Comparison of ENCODE assay signal across 14 cellular contexts in genomic region chr11:36295926-36296325, GRCh38. TPM values are rescaled to one million over a fixed set of nuclear protein-coding genes. Genes with fewer than 3 reads are reported as not detected.
A peak's percentile ranks its signal among the peaks of the same experiment; 100 is the strongest.
DNase-seq lines count a peak whose midpoint lies in the region; ATAC-seq and TF ChIP-seq lines count a peak whose summit lies in the region.
"Had no signal": no experiment of that assay in that cellular context is flagged by ENCODE, and none has a peak within 500 bp of the region (broad histone marks: within the 10 kb centered on the region; RNA-seq: fewer than 3 reads in every experiment).

Gene PRR5L (plus strand): TSS chr11:36296288. CDS start chr11:36401122, 104,834 bp downstream.

- no peak within 1 kb of the TSS for H3K4ac ChIP-seq in trophoblast cell (ENCODE audit: low read depth, low read length)

- H3K79me2 ChIP-seq in GM23338 (replicated peaks; ENCODE audit: insufficient read depth) (no peaks in the 10 kb centered on the region), trophoblast cell (ENCODE audit: control insufficient read depth, insufficient read depth, low read length, poor library complexity) (no peaks in the 10 kb centered on the region)

- no peak within 1 kb of the TSS for H3K23ac ChIP-seq in trophoblast cell (ENCODE audit: low read length)

- H4K20me1 ChIP-seq in GM23338 (replicated peaks; ENCODE audit: insufficient read depth), result no peaks in the 10 kb centered on the region

- H3K9me2 ChIP-seq in GM23338 (ENCODE audit: insufficient read depth), result no peaks in the 10 kb centered on the region

- H2AFZ ChIP-seq in GM23338, result no peak within 1 kb of the TSS
- H2AFZ ChIP-seq in trophoblast cell (ENCODE audit: insufficient read depth, low read length, poor library complexity), result no peak within 1 kb of the TSS

- no peak within 1 kb of the TSS for H3K27ac ChIP-seq in GM23338 (ENCODE audit: low read depth)
- H3K27ac ChIP-seq in layer of hippocampus (ENCODE audit: low read depth, low read length), result peak within 1 kb of the TSS; percentile 95
- H3K27ac ChIP-seq in skeletal muscle tissue (ENCODE audit: low read depth, low read length), result no peak within 1 kb of the TSS
- no peak within 1 kb of the TSS for H3K27ac ChIP-seq in trophoblast cell (ENCODE audit: low read depth, low read length)
- H3K27ac ChIP-seq: esophagus muscularis mucosa, tibial artery had no signal

- H4K91ac ChIP-seq in trophoblast cell (ENCODE audit: low read depth, low read length), result no peak within 1 kb of the TSS

- H3K27me3 ChIP-seq in GM23338 (ENCODE audit: insufficient read depth) (peaks cover 4% of the 10 kb centered on the region; the same call in 1 of the 2 replicates), layer of hippocampus (ENCODE audit: control insufficient read depth, insufficient read depth, low read length) (no peaks in the 10 kb centered on the region), skeletal muscle tissue (ENCODE audit: control insufficient read depth in 3 of 3, insufficient read depth in 3 of 3, low read length in 3 of 3) (no peaks in the 10 kb centered on the region), trophoblast cell (ENCODE audit: insufficient read depth, low read length) (no peaks in the 10 kb centered on the region)
- H3K27me3 ChIP-seq: esophagus muscularis mucosa, tibial artery had no signal

- H3K36me3 Mint-ChIP-seq in GM23338 (ENCODE audit: low read depth), result no peaks in the 10 kb centered on the region
- H3K36me3 Mint-ChIP-seq: CD8-positive, alpha-beta T cell; IgD-negative memory B cell had no signal

- H3K79me1 ChIP-seq in trophoblast cell (ENCODE audit: low read length), result no peaks in the 10 kb centered on the region

- peaks cover 4% of the 10 kb centered on the region; the same call in 1 of the 3 replicates for H3K9me3 Mint-ChIP-seq in GM23338
- H3K9me3 Mint-ChIP-seq: CD8-positive, alpha-beta T cell; IgD-negative memory B cell had no signal

- H3F3A ChIP-seq in GM23338 (replicated peaks; ENCODE audit: low read depth), result no peaks in the 10 kb centered on the region

- no CpG with 5 or more reads among the region's 3 CpGs for WGBS in trophoblast cell (ENCODE audit: extremely low coverage, insufficient coverage, insufficient read length)

- H3K14ac ChIP-seq in trophoblast cell (ENCODE audit: low read length), result no peak within 1 kb of the TSS

- H2BK12ac ChIP-seq in trophoblast cell (ENCODE audit: low read length), result no peak within 1 kb of the TSS

- H3K4me3 ChIP-seq in GM23338, result no peak within 1 kb of the TSS
- no peak within 1 kb of the TSS for H3K4me3 ChIP-seq in skeletal muscle tissue (ENCODE audit: low read length in 3 of 3)
- no peak within 1 kb of the TSS for H3K4me3 ChIP-seq in trophoblast cell (ENCODE audit: low read depth, low read length)
- H3K4me3 ChIP-seq: esophagus muscularis mucosa, tibial artery had no signal

- no peak within 1 kb of the TSS for H3K4me2 ChIP-seq in GM23338
- H3K4me2 ChIP-seq in trophoblast cell (ENCODE audit: low read length), result no peak within 1 kb of the TSS

- H3K4me3 Mint-ChIP-seq in GM23338, result no peak within 1 kb of the TSS
- H3K4me3 Mint-ChIP-seq: CD8-positive, alpha-beta T cell; IgD-negative memory B cell had no signal

- H3K27me3 Mint-ChIP-seq in GM23338 (ENCODE audit: insufficient read depth, low read depth, poor library complexity), result peaks cover 13% of the 10 kb centered on the region

- no peak for TF ChIP-seq CTCF in GM23338 (conservative IDR thresholded peaks at IDR 0.05; ENCODE audit: low read depth in 2 of 2)

- no peak for DNase-seq in GM23338 (ENCODE audit: low spot score)
- DNase-seq in amygdala (lab: John Stamatoyannopoulos, UW), result peak in 47 of 56 donors; percentile 15 to 87 (median 58)
- no peak for DNase-seq in SKM-1 treated with dmso at 0.1 percent for 144 hours (lab: John Stamatoyannopoulos, UW; ENCODE audit: unreplicated experiment)
- DNase-seq in T1000 (lab: John Stamatoyannopoulos, UW), result no peak
- DNase-seq in trophoblast cell, result no peak
- DNase-seq: HCEC 1CT, NCI-H2081, tibial artery had no signal

- H3K18ac ChIP-seq in trophoblast cell (ENCODE audit: low read length), result no peak within 1 kb of the TSS

- no peaks in the 10 kb centered on the region for H3K36me3 ChIP-seq in GM23338 (ENCODE audit: insufficient read depth)
- no peaks in the 10 kb centered on the region for H3K36me3 ChIP-seq in skeletal muscle tissue (ENCODE audit: control insufficient read depth in 3 of 3, insufficient read depth in 3 of 3, low read length in 3 of 3)
- no peaks in the 10 kb centered on the region for H3K36me3 ChIP-seq in trophoblast cell (ENCODE audit: control insufficient read depth in 1 of 2, insufficient read depth in 2 of 2, low read length in 2 of 2)
- H3K36me3 ChIP-seq: esophagus muscularis mucosa, tibial artery had no signal

- H4K8ac ChIP-seq in trophoblast cell (ENCODE audit: low read depth, low read length), result no peak within 1 kb of the TSS

- H3K4me1 ChIP-seq in GM23338 (ENCODE audit: insufficient read depth), result no peaks in the 10 kb centered on the region
- H3K4me1 ChIP-seq in skeletal muscle tissue (ENCODE audit: control insufficient read depth in 3 of 3, insufficient read depth in 3 of 3, low read length in 3 of 3), result peaks cover 0 to 5% (median 4%) of the 10 kb centered on the region in 3 donors
- no peaks in the 10 kb centered on the region for H3K4me1 ChIP-seq in trophoblast cell (ENCODE audit: control insufficient read depth in 1 of 2, insufficient read depth in 2 of 2, low read length in 2 of 2)
- H3K4me1 ChIP-seq: tibial artery had no signal

- no peak within 1 kb of the TSS for H3K27ac Mint-ChIP-seq in GM23338
- H3K27ac Mint-ChIP-seq: CD8-positive, alpha-beta T cell had no signal

- ATAC-seq in GM23338 (peak; percentile 31; the same call in 1 of the 3 replicates), GM21825 (IDR thresholded peaks at IDR 0.05; ENCODE audit: unreplicated experiment) (no peak)
- ATAC-seq: CD8-positive, alpha-beta T cell had no signal

- H4K12ac ChIP-seq in trophoblast cell (ENCODE audit: low read depth, low read length), result no peak within 1 kb of the TSS

- H2BK5ac ChIP-seq in trophoblast cell (ENCODE audit: low read depth, low read length, poor library complexity), result no peak within 1 kb of the TSS

- H3K9ac ChIP-seq in skeletal muscle tissue (ENCODE audit: low read depth in 1 of 3, low read length in 3 of 3), result no peak within 1 kb of the TSS
- no peak within 1 kb of the TSS for H3K9ac ChIP-seq in trophoblast cell (ENCODE audit: low read length)

- peaks cover 5% of the 10 kb centered on the region; the same call in 2 of the 3 replicates for H3K4me1 Mint-ChIP-seq in GM23338

- no peak within 1 kb of the TSS for H2BK120ac ChIP-seq in trophoblast cell (ENCODE audit: insufficient read depth, low read length, poor library complexity)

- no peak within 1 kb of the TSS for H2AK5ac ChIP-seq in trophoblast cell (ENCODE audit: low read length)

- no peaks in the 10 kb centered on the region for H3K9me3 ChIP-seq in skeletal muscle tissue (ENCODE audit: control insufficient read depth in 3 of 3, low read length in 3 of 3)
- peaks cover 1% of the 10 kb centered on the region for H3K9me3 ChIP-seq in trophoblast cell (ENCODE audit: insufficient read depth, low read depth, low read length)
- H3K9me3 ChIP-seq: esophagus muscularis mucosa, tibial artery had no signal

TF ChIP-seq in GM23338, 12 proteins besides CTCF, POLR2A, EP300 and RAD21 (continues in another document):
- TF ChIP-seq EZH2 (IDR thresholded peaks at IDR 0.05; ENCODE audit: low read depth, unreplicated experiment), result no peak
- TF ChIP-seq ZNF114 (CRISPR knock-in tag; IDR thresholded peaks at IDR 0.05), result no peak
- TF ChIP-seq STAT1 (IDR thresholded peaks at IDR 0.05; ENCODE audit: unreplicated experiment), result no peak
- TF ChIP-seq JUNB (IDR thresholded peaks at IDR 0.05; ENCODE audit: unreplicated experiment), result no peak
- no peak for TF ChIP-seq ETS1 (IDR thresholded peaks at IDR 0.05)
- no peak for TF ChIP-seq REST (IDR thresholded peaks at IDR 0.05; ENCODE audit: unreplicated experiment)
- TF ChIP-seq NANOG (IDR thresholded peaks at IDR 0.05; ENCODE audit: borderline replicate concordance), result no peak
- no peak for TF ChIP-seq ZNF331 (CRISPR knock-in tag; IDR thresholded peaks at IDR 0.05; ENCODE audit: low read depth)
- TF ChIP-seq POLR2AphosphoS5 (IDR thresholded peaks at IDR 0.05; ENCODE audit: low read depth), result no peak
- no peak for TF ChIP-seq CREB1 (CRISPR knock-in tag; IDR thresholded peaks at IDR 0.05; ENCODE audit: low read depth)

RNA-seq across cellular contexts. Expression of gene PRR5L, which starts in this region (rescaled TPM):
- total RNA-seq in GM23338 (2014; rRNA removed; shearing (Covaris generic)), result 6.6 and 8.9 TPM in 2 replicates
- polyA plus RNA-seq in GM23338 (2016; fragmentation: Nextera tagmentation; extraction: Ambion mirVana), result 3.1 and 4.5 TPM in 2 replicates
- 15.7 TPM for total RNA-seq in skeletal muscle tissue
- 12.3 and 14.1 TPM in 2 replicates for polyA plus RNA-seq in trophoblast cell (2013)

Comparison
In these comparisons a context has a peak if more than half of its experiments do, and no peak if none do; other contexts are left out.
1. DNase-seq: peak in amygdala (47 of 56); none in GM23338 (single experiment), SKM-1 treated with dmso at 0.1 percent for 144 hours (single experiment), T1000 (single experiment) and trophoblast cell (0 of 2).